Comparison of ENCODE assay signal across 23 cellular contexts in the genomic region with DNA sequence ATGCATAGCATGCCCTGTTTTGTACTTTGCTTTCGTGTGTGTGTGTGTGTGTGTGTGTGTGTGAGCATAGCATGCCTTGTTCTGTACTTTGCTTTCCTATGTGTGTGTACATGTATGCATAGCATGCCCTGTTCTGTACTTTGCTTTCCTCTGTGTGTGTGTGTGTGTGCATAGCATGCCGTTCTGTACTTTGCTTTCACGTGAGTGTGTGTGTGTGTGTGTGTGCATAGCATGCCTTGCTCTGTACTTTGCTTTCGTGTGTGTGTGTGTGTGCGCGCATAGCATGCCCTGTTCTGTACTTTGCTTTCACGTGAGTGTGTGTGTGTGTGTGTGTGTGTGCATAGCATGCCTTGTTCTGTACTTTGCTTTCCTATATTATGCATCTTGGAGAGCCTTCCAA.
"Had no signal": no experiment of that assay in that cellular context is flagged by ENCODE, and none has a peak within 500 bp of the region (broad histone marks: within the 10 kb centered on the region; RNA-seq: fewer than 3 reads in every experiment).

No MANE protein-coding gene starts in this region.

- ATAC-seq: heart right ventricle; left cardiac atrium; left ventricle myocardium superior; lower lobe of right lung; natural killer cell; pancreas; sciatic nerve; stimulated activated effector memory CD8-positive, alpha-beta T cell treated with anti-CD3 and anti-CD28 coated beads, Interleukin-12 subunit alpha, Interleukin-12 subunit beta, amount 100 ng/mL, for 72 hours had no signal

- H3K27ac ChIP-seq: coronary artery, esophagus squamous epithelium, heart right ventricle, lower lobe of right lung, neutrophil, pancreas, stomach, thyroid gland had no signal

- H3K4me1 Mint-ChIP-seq: natural killer cell; stimulated activated effector memory CD8-positive, alpha-beta T cell treated with anti-CD3 and anti-CD28 coated beads, Interleukin-12 subunit alpha, Interleukin-12 subunit beta, amount 100 ng/mL, for 72 hours had no signal

- FAIRE-seq: islet of Langerhans, pancreas had no signal

- H3K9me3 Mint-ChIP-seq: natural killer cell; stimulated activated effector memory CD8-positive, alpha-beta T cell treated with anti-CD3 and anti-CD28 coated beads, Interleukin-12 subunit alpha, Interleukin-12 subunit beta, amount 100 ng/mL, for 72 hours; type B pancreatic cell had no signal

- H3K27me3 ChIP-seq: esophagus squamous epithelium, heart right ventricle, neutrophil, pancreas, stomach, thyroid gland had no signal

- H3K4me3 Mint-ChIP-seq: natural killer cell; stimulated activated effector memory CD8-positive, alpha-beta T cell treated with anti-CD3 and anti-CD28 coated beads, Interleukin-12 subunit alpha, Interleukin-12 subunit beta, amount 100 ng/mL, for 72 hours; type B pancreatic cell had no signal

- H3K9me3 ChIP-seq: esophagus squamous epithelium, heart right ventricle, lower lobe of right lung, neutrophil, pancreas, stomach, thyroid gland had no signal

- H3K4me3 ChIP-seq: coronary artery, esophagus squamous epithelium, heart right ventricle, lower lobe of right lung, pancreas, stomach, thyroid gland had no signal

- H3K27ac Mint-ChIP-seq: natural killer cell; stimulated activated effector memory CD8-positive, alpha-beta T cell treated with anti-CD3 and anti-CD28 coated beads, Interleukin-12 subunit alpha, Interleukin-12 subunit beta, amount 100 ng/mL, for 72 hours; type B pancreatic cell had no signal

- H3K36me3 Mint-ChIP-seq: natural killer cell; stimulated activated effector memory CD8-positive, alpha-beta T cell treated with anti-CD3 and anti-CD28 coated beads, Interleukin-12 subunit alpha, Interleukin-12 subunit beta, amount 100 ng/mL, for 72 hours; type B pancreatic cell had no signal

- DNase-seq: dermis blood vessel endothelial cell; effector memory CD4-positive, alpha-beta T cell; esophagus squamous epithelium; foreskin melanocyte; glutamatergic neuron; heart right ventricle; hippocampal formation; left cardiac atrium; left ventricle myocardium superior; lower lobe of right lung; natural killer cell; pancreas; stimulated activated CD4-positive, alpha-beta T cell treated with anti-CD3 and anti-CD28 coated beads, Interleukin-2, amount 100 ng/mL, for 24 hours; stimulated activated CD4-positive, alpha-beta T cell treated with anti-CD3 and anti-CD28 coated beads, Interleukin-4, amount 100 ng/mL, for 24 hours; stimulated activated naive CD4-positive, alpha-beta T cell treated with Interleukin-2 at 50 U/mL for 16 hours; stomach; thyroid gland had no signal

- H3K36me3 ChIP-seq: esophagus squamous epithelium, heart right ventricle, lower lobe of right lung, neutrophil, pancreas, thyroid gland had no signal

- H3K27me3 Mint-ChIP-seq: type B pancreatic cell had no signal

- H3K4me1 ChIP-seq: lower lobe of right lung, pancreas, stomach, thyroid gland had no signal
